Comparison of ENCODE assay signal across 8 cellular contexts in the genomic region with DNA sequence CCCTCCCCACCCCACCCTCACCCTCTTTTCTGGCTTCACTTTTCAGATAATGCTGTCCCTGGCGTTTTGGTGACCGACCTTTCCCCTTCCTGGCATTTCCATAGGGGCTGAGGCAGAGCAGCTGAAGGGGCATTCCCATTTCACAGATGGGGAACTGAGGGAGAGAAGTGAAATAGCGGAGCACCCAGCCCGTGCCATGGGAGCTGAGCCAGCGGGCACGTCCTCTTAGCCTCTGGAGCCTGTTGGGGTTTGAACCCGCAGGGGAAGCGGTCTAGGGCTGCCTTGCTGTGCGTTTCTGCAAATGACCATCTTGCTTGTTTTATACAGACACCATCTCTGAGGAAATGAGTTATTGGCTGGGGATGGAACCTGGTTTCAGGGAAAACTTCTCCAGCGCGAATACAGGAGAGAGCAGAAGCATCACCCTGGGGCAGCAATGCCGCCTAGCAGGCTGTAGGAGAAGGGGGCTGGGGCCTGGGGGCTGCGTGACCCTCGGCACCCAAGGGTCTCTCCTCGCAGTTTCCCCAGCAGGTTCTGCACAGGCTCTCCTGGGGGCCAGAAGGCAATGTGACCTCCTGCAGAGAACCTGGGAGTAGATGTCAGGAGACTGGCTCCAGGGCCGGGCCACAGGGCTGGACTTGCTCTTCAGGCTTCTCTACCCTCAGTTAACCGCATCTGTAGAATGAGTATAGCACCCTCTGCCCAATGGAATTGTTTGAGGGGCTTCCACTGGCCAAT. TPM values are rescaled to one million over a fixed set of nuclear protein-coding genes. Genes with fewer than 3 reads are reported as not detected.
DNase-seq lines count a peak whose midpoint lies in the region; ATAC-seq and TF ChIP-seq lines count a peak whose summit lies in the region.

No MANE protein-coding gene starts in this region.

- H3K4me3 ChIP-seq in hepatocyte (peak overlapping the region; percentile 96), spleen (peak overlapping the region; percentile 79 to 96 (median 84))

- no peaks in the 10 kb centered on the region for H3K36me3 ChIP-seq in hepatocyte (replicated peaks; ENCODE audit: insufficient read depth, low read depth)
- peaks cover 0 to 18% (median 0%) of the 10 kb centered on the region in 6 donors for H3K36me3 ChIP-seq in spleen

- no peaks in the 10 kb centered on the region for H3K9me3 ChIP-seq in hepatocyte (ENCODE audit: low read depth)
- no peaks in the 10 kb centered on the region for H3K9me3 ChIP-seq in spleen

- no peaks in the 10 kb centered on the region for H3K9me2 ChIP-seq in hepatocyte (replicated peaks; ENCODE audit: insufficient read depth)

- H3K27ac ChIP-seq in hepatocyte, result peak overlapping the region; percentile 88
- H3K27ac ChIP-seq in spleen, result peak overlapping the region; percentile 80 to 95 (median 91)

- no peak for TF ChIP-seq CTCF in hepatocyte (IDR thresholded peaks at IDR 0.05; ENCODE audit: poor library complexity)
- TF ChIP-seq CTCF in spleen (IDR thresholded peaks at IDR 0.05 in 8 of 11, conservative IDR thresholded peaks at IDR 0.05 in 3 of 11), result no peak

- 62% methylated on average over 17 of the region's 17 CpGs for WGBS in hepatocyte (ENCODE audit: low lambda C conversion rate, missing lambda C conversion rate)
- 36 to 52% (median 41%) methylated on average over 17 of the region's 17 CpGs for WGBS in spleen, 5 donors

- no peak for TF ChIP-seq POLR2A in spleen (IDR thresholded peaks at IDR 0.05)

- no peaks in the 10 kb centered on the region for H3K9me3 Mint-ChIP-seq in activated CD4-positive, alpha-beta T cell treated with anti-CD3 and anti-CD28 coated beads for 36 hours (ENCODE audit: low read depth)
- H3K9me3 Mint-ChIP-seq in activated T-cell treated with anti-CD3 and anti-CD28 coated beads, Interleukin-2, amount 50 U/mL, for 24 hours, result no peaks in the 10 kb centered on the region

- intact Hi-C loops in activated CD4-positive, alpha-beta T cell treated with anti-CD3 and anti-CD28 coated beads for 36 hours (cut with DNase I, micrococcal nuclease), result loop anchor here (1.0 to 5.0 kb wide), 4 partner anchors 19 to 127 kb away; no protein-coding TSS in a partner anchor
- intact Hi-C loops in spleen (cut with DNase I; ENCODE audit: low total_unique reads), result no loop called here

- peaks cover 39% of the 10 kb centered on the region for H3K4me1 Mint-ChIP-seq in activated CD4-positive, alpha-beta T cell treated with anti-CD3 and anti-CD28 coated beads for 36 hours
- H3K4me1 Mint-ChIP-seq in activated T-cell treated with anti-CD3 and anti-CD28 coated beads, Interleukin-2, amount 50 U/mL, for 24 hours (ENCODE audit: low read depth), result peaks cover 40% of the 10 kb centered on the region

- peaks cover 16% of the 10 kb centered on the region for H3K36me3 Mint-ChIP-seq in activated CD4-positive, alpha-beta T cell treated with anti-CD3 and anti-CD28 coated beads for 36 hours (ENCODE audit: low read depth)
- H3K36me3 Mint-ChIP-seq in activated T-cell treated with anti-CD3 and anti-CD28 coated beads, Interleukin-2, amount 50 U/mL, for 24 hours (ENCODE audit: low read depth), result peaks cover 31% of the 10 kb centered on the region

- peaks cover 5% of the 10 kb centered on the region for H3K27me3 Mint-ChIP-seq in activated CD4-positive, alpha-beta T cell treated with anti-CD3 and anti-CD28 coated beads for 36 hours
- H3K27me3 Mint-ChIP-seq in activated T-cell treated with anti-CD3 and anti-CD28 coated beads, Interleukin-2, amount 50 U/mL, for 24 hours, result no peaks in the 10 kb centered on the region

- peak overlapping the region; percentile 92 for H3K27ac Mint-ChIP-seq in activated CD4-positive, alpha-beta T cell treated with anti-CD3 and anti-CD28 coated beads for 36 hours
- peak overlapping the region; percentile 92 for H3K27ac Mint-ChIP-seq in activated T-cell treated with anti-CD3 and anti-CD28 coated beads, Interleukin-2, amount 50 U/mL, for 24 hours

- H3K79me2 ChIP-seq in hepatocyte, result peaks cover 51% of the 10 kb centered on the region

- DNase-seq in activated CD4-positive, alpha-beta T cell treated with anti-CD3 and anti-CD28 coated beads for 36 hours, result peak; percentile 49
- DNase-seq in activated CD4-positive, alpha-beta T cell treated with anti-CD3 and anti-CD28 coated beads for 4 hours, result no peak
- peak; percentile 57 for DNase-seq in activated T-cell treated with anti-CD3 and anti-CD28 coated beads, Interleukin-2, amount 50 U/mL, for 24 hours
- DNase-seq in hepatocyte (ENCODE audit: low spot score), result no peak
- DNase-seq in spleen, result peak; percentile 88
- no peak for DNase-seq in effector CD8-positive, alpha-beta T cell (lab: John Stamatoyannopoulos, UW)
- DNase-seq in amniotic stem cell (lab: John Stamatoyannopoulos, UW), result no peak

- peak overlapping the region; percentile 93 for H3K4me3 Mint-ChIP-seq in activated CD4-positive, alpha-beta T cell treated with anti-CD3 and anti-CD28 coated beads for 36 hours
- peak overlapping the region; percentile 91 for H3K4me3 Mint-ChIP-seq in activated T-cell treated with anti-CD3 and anti-CD28 coated beads, Interleukin-2, amount 50 U/mL, for 24 hours

- CTCF ChIA-PET in activated CD4-positive, alpha-beta T cell treated with anti-CD3 and anti-CD28 coated beads for 36 hours (lab: Charles Lee), result interaction anchor here (0.7 to 2.0 kb wide), 4 partner anchors 12 to 31 kb away, joined by 3 to 9 read pairs (median 7); no protein-coding TSS in a partner anchor

- H3K4me1 ChIP-seq in hepatocyte (ENCODE audit: insufficient read depth) (peaks cover 31% of the 10 kb centered on the region), spleen (peaks cover 30 to 86% (median 56%) of the 10 kb centered on the region in 6 donors)

- ATAC-seq in activated CD4-positive, alpha-beta T cell treated with anti-CD3 and anti-CD28 coated beads for 36 hours, result peak; percentile 26
- no peak for ATAC-seq in HG03571 (IDR thresholded peaks at IDR 0.05; ENCODE audit: unreplicated experiment)

- no peaks in the 10 kb centered on the region for H4K20me1 ChIP-seq in hepatocyte (ENCODE audit: insufficient read depth, poor library complexity, severe bottlenecking)

- H3K27me3 ChIP-seq in hepatocyte, result no peaks in the 10 kb centered on the region
- H3K27me3 ChIP-seq in spleen (replicated peaks in 1 of 7), result no peaks in the 10 kb centered on the region

- POLR2A ChIA-PET in activated CD4-positive, alpha-beta T cell treated with anti-CD3 and anti-CD28 coated beads for 36 hours (lab: Charles Lee), result interaction anchor here (0.7 kb wide), 2 partner anchors 38 to 82 kb away, joined by 5 to 7 read pairs; no protein-coding TSS in a partner anchor

- peak overlapping the region; percentile 67 for H2AFZ ChIP-seq in hepatocyte

- H3K4me2 ChIP-seq in hepatocyte, result peak overlapping the region; percentile 97

RNA-seq across cellular contexts. Expression of gene PTPRJ, which starts 1.5 kb away (rescaled TPM):
- 10 to 100 TPM; 20.8 to 21.3 TPM for total RNA-seq in activated CD4-positive, alpha-beta T cell treated with anti-CD3 and anti-CD28 coated beads for 36 hours
- total RNA-seq in hepatocyte (16.4 and 21.0 TPM in 2 replicates), spleen (100 to 1,000 TPM in 4 of 7 donors, 10 to 100 TPM in 3; 63.7 to 135 (median 100) TPM)
- polyA plus RNA-seq in hepatocyte (7.5 and 9.3 TPM in 2 replicates), spleen (10 to 100 TPM in 1 of 3 donors, 1 to 10 TPM in 2; 6.4 to 11.6 (median 10.0) TPM)

Comparison
In these comparisons a context has a peak if more than half of its experiments do, and no peak if none do; other contexts are left out.
1. DNase-seq: peak in activated CD4-positive, alpha-beta T cell treated with anti-CD3 and anti-CD28 coated beads for 36 hours (single experiment), activated T-cell treated with anti-CD3 and anti-CD28 coated beads, Interleukin-2, amount 50 U/mL, for 24 hours (single experiment) and spleen (single experiment); none in activated CD4-positive, alpha-beta T cell treated with anti-CD3 and anti-CD28 coated beads for 4 hours (0 of 2), hepatocyte (single experiment), effector CD8-positive, alpha-beta T cell (single experiment) and amniotic stem cell (single experiment).